27 cellular contexts compared by ENCODE assay signal in the genomic region with DNA sequence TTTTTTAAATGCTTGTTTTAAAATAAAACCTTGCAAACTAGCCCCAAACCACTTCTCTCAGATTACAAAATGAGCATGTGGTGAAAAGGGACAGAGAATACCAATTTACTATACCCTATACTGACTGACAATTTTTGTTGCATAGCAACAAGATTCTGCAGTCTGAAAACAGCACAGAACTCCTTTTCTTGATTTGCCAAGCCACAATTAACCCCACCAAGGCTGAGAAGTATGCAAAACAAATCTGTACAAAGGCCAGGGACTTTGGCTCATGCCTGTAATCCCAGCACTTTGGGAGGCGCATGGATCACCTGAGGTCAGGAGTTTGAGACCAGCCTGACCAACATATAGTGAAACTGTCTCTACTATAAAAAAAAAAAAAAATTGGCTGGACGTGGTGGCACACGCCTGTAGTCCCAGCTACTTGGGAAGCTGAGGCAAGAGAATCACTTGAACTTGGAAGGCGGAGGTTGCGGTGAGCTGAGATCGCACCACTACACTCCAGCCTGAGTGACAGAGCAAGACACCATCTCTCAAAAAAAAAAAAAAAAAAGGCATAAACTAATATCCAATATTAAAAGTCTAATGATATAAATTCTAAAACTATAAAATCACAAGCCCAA. TPM values are rescaled to one million over a fixed set of nuclear protein-coding genes. Genes with fewer than 3 reads are reported as not detected.
DNase-seq lines count a peak whose midpoint lies in the region; ATAC-seq and TF ChIP-seq lines count a peak whose summit lies in the region.
"Had no signal": no experiment of that assay in that cellular context is flagged by ENCODE, and none has a peak within 500 bp of the region (broad histone marks: within the 10 kb centered on the region; RNA-seq: fewer than 3 reads in every experiment).

No MANE protein-coding gene starts in this region.

- H3K4me3 Mint-ChIP-seq in brain = peak overlapping the region; percentile 22 to 82 (median 76)
- H3K4me3 Mint-ChIP-seq: activated CD4-positive, alpha-beta T cell treated with anti-CD3 and anti-CD28 coated beads, Interleukin-2, amount 10 ng/mL, durations not matched to agents 7 days and 5 days; activated naive CD8-positive, alpha-beta T cell treated with anti-CD3 and anti-CD28 coated beads for 36 hours; CD4-positive, CD25-positive, alpha-beta regulatory T cell; effector memory CD8-positive, alpha-beta T cell; stimulated activated naive B cell treated with anti-CD40 and anti-IgM and Interleukin-4, amounts not matched to agents 10 μg/mL and 1 μg/mL and 100 μg/mL, for 72 hours had no signal

- DNase-seq in EH (ENCODE audit: low read depth) = peak; percentile 27
- DNase-seq in M059J (ENCODE audit: low read depth) = peak; percentile 41
- no peak for DNase-seq in NCI-H146 (lab: John Stamatoyannopoulos, UW)
- no peak for DNase-seq in middle frontal gyrus (ENCODE audit: extremely low spot score, low spot score)
- no peak for DNase-seq in retina
- DNase-seq in foreskin keratinocyte = no peak
- DNase-seq: activated CD4-positive, alpha-beta T cell treated with anti-CD3 and anti-CD28 coated beads, Interleukin-2, amount 10 ng/mL, durations not matched to agents 7 days and 5 days; activated naive CD8-positive, alpha-beta T cell treated with anti-CD3 and anti-CD28 coated beads for 36 hours; body of pancreas; CD4-positive, CD25-positive, alpha-beta regulatory T cell; DMS153; effector memory CD8-positive, alpha-beta T cell; esophagus squamous epithelium; GF-D8; glutamatergic neuron; HCEC 1CT; left colon; midbrain; NCI-H187; RPMI8226; stimulated activated naive B cell treated with anti-CD40 and anti-IgM and Interleukin-4, amounts not matched to agents 10 μg/mL and 1 μg/mL and 100 μg/mL, for 72 hours; testis had no signal

- H3K27ac ChIP-seq in neural cell (ENCODE audit: low read length) = no peak overlapping the region
- no peak overlapping the region for H3K27ac ChIP-seq in foreskin keratinocyte
- H3K27ac ChIP-seq: body of pancreas, esophagus squamous epithelium, skin epidermis, VCaP had no signal

- H3K36me3 Mint-ChIP-seq in brain = peaks cover 45% of the 10 kb centered on the region
- H3K36me3 Mint-ChIP-seq: activated naive CD8-positive, alpha-beta T cell treated with anti-CD3 and anti-CD28 coated beads for 36 hours; CD4-positive, CD25-positive, alpha-beta regulatory T cell; stimulated activated naive B cell treated with anti-CD40 and anti-IgM and Interleukin-4, amounts not matched to agents 10 μg/mL and 1 μg/mL and 100 μg/mL, for 72 hours had no signal

- peak overlapping the region in 4 of 5 experiments; percentile 57 to 90 (median 90) for H3K27ac Mint-ChIP-seq in brain
- H3K27ac Mint-ChIP-seq: activated CD4-positive, alpha-beta T cell treated with anti-CD3 and anti-CD28 coated beads, Interleukin-2, amount 10 ng/mL, durations not matched to agents 7 days and 5 days; activated naive CD8-positive, alpha-beta T cell treated with anti-CD3 and anti-CD28 coated beads for 36 hours; CD4-positive, CD25-positive, alpha-beta regulatory T cell; effector memory CD8-positive, alpha-beta T cell; stimulated activated naive B cell treated with anti-CD40 and anti-IgM and Interleukin-4, amounts not matched to agents 10 μg/mL and 1 μg/mL and 100 μg/mL, for 72 hours had no signal

- H3F3A ChIP-seq in neural cell (ENCODE audit: insufficient read depth, low read length, poor library complexity, severe bottlenecking) = peaks cover 5% of the 10 kb centered on the region

- H3K9ac ChIP-seq in neural cell (ENCODE audit: low read length) = no peak overlapping the region

- H3K4me2 ChIP-seq in neural cell (ENCODE audit: low read length) = no peak overlapping the region

- TF ChIP-seq RAD21 in neural cell (conservative IDR thresholded peaks at IDR 0.05) = no peak

- peaks cover 3% of the 10 kb centered on the region for H3K27me3 Mint-ChIP-seq in brain
- H3K27me3 Mint-ChIP-seq: stimulated activated naive B cell treated with anti-CD40 and anti-IgM and Interleukin-4, amounts not matched to agents 10 μg/mL and 1 μg/mL and 100 μg/mL, for 72 hours had no signal

- H3K36me3 ChIP-seq in neural cell (ENCODE audit: insufficient read depth, low read length) = no peaks in the 10 kb centered on the region
- H3K36me3 ChIP-seq: esophagus squamous epithelium had no signal

- H4K20me1 ChIP-seq in neural cell (ENCODE audit: insufficient read depth) = no peaks in the 10 kb centered on the region

- peaks cover 0 to 2% (median 0%) of the 10 kb centered on the region in 5 experiments for H3K9me3 Mint-ChIP-seq in brain
- H3K9me3 Mint-ChIP-seq: activated CD4-positive, alpha-beta T cell treated with anti-CD3 and anti-CD28 coated beads, Interleukin-2, amount 10 ng/mL, durations not matched to agents 7 days and 5 days; activated naive CD8-positive, alpha-beta T cell treated with anti-CD3 and anti-CD28 coated beads for 36 hours; CD4-positive, CD25-positive, alpha-beta regulatory T cell; effector memory CD8-positive, alpha-beta T cell; stimulated activated naive B cell treated with anti-CD40 and anti-IgM and Interleukin-4, amounts not matched to agents 10 μg/mL and 1 μg/mL and 100 μg/mL, for 72 hours had no signal

- H3K9me3 ChIP-seq in neural cell (ENCODE audit: low read length) = no peaks in the 10 kb centered on the region
- H3K9me3 ChIP-seq: body of pancreas, esophagus squamous epithelium, testis had no signal

- H3K4me1 Mint-ChIP-seq in brain = peaks cover 74% of the 10 kb centered on the region
- H3K4me1 Mint-ChIP-seq: activated CD4-positive, alpha-beta T cell treated with anti-CD3 and anti-CD28 coated beads, Interleukin-2, amount 10 ng/mL, durations not matched to agents 7 days and 5 days; activated naive CD8-positive, alpha-beta T cell treated with anti-CD3 and anti-CD28 coated beads for 36 hours; CD4-positive, CD25-positive, alpha-beta regulatory T cell had no signal

- H3K4me3 ChIP-seq in neural cell (ENCODE audit: low read length) = peak overlapping the region; percentile 4
- H3K4me3 ChIP-seq: body of pancreas, esophagus squamous epithelium, skin epidermis, testis had no signal

- TF ChIP-seq EP300 in neural cell (conservative IDR thresholded peaks at IDR 0.05; ENCODE audit: poor library complexity, severe bottlenecking) = no peak

- H3K4me1 ChIP-seq in foreskin keratinocyte = no peaks in the 10 kb centered on the region

- no peaks in the 10 kb centered on the region for H3K9me2 ChIP-seq in neural cell (ENCODE audit: insufficient read depth, low read length)

- TF ChIP-seq CTCF in brain (conservative IDR thresholded peaks at IDR 0.05) (no peak), neural cell (IDR thresholded peaks at IDR 0.05; ENCODE audit: poor library complexity, severe bottlenecking) (no peak), foreskin keratinocyte (conservative IDR thresholded peaks at IDR 0.05) (no peak)

- no peak for ATAC-seq in foreskin keratinocyte
- ATAC-seq: body of pancreas; effector memory CD8-positive, alpha-beta T cell; left colon; stimulated activated naive B cell treated with anti-CD40 and anti-IgM and Interleukin-4, amounts not matched to agents 10 μg/mL and 1 μg/mL and 100 μg/mL, for 72 hours had no signal

- peaks cover 97% of the 10 kb centered on the region for H3K79me2 ChIP-seq in neural cell (replicated peaks; ENCODE audit: insufficient read depth, low read length)

- H2AFZ ChIP-seq in neural cell (ENCODE audit: low read depth, low read length) = no peak overlapping the region

- H3K27me3 ChIP-seq in neural cell (ENCODE audit: insufficient read depth, low read depth, low read length) = no peaks in the 10 kb centered on the region
- H3K27me3 ChIP-seq in foreskin keratinocyte = no peaks in the 10 kb centered on the region
- H3K27me3 ChIP-seq: body of pancreas, esophagus squamous epithelium, testis had no signal

TF ChIP-seq in neural cell, 6 proteins besides CTCF, POLR2A, EP300 and RAD21:
- TF ChIP-seq SMC3 (conservative IDR thresholded peaks at IDR 0.05; ENCODE audit: poor library complexity) = no peak
- TF ChIP-seq POLR2AphosphoS5 (IDR thresholded peaks at IDR 0.05) = no peak
- no peak for TF ChIP-seq MXI1 (conservative IDR thresholded peaks at IDR 0.05; ENCODE audit: poor library complexity, severe bottlenecking)
- TF ChIP-seq, protein P1, sequence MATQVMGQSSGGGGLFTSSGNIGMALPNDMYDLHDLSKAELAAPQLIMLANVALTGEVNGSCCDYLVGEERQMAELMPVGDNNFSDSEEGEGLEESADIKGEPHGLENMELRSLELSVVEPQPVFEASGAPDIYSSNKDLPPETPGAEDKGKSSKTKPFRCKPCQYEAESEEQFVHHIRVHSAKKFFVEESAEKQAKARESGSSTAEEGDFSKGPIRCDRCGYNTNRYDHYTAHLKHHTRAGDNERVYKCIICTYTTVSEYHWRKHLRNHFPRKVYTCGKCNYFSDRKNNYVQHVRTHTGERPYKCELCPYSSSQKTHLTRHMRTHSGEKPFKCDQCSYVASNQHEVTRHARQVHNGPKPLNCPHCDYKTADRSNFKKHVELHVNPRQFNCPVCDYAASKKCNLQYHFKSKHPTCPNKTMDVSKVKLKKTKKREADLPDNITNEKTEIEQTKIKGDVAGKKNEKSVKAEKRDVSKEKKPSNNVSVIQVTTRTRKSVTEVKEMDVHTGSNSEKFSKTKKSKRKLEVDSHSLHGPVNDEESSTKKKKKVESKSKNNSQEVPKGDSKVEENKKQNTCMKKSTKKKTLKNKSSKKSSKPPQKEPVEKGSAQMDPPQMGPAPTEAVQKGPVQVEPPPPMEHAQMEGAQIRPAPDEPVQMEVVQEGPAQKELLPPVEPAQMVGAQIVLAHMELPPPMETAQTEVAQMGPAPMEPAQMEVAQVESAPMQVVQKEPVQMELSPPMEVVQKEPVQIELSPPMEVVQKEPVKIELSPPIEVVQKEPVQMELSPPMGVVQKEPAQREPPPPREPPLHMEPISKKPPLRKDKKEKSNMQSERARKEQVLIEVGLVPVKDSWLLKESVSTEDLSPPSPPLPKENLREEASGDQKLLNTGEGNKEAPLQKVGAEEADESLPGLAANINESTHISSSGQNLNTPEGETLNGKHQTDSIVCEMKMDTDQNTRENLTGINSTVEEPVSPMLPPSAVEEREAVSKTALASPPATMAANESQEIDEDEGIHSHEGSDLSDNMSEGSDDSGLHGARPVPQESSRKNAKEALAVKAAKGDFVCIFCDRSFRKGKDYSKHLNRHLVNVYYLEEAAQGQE (IDR thresholded peaks at IDR 0.05; ENCODE audit: borderline replicate concordance) = no peak
- TF ChIP-seq TAF1 (IDR thresholded peaks at IDR 0.05; ENCODE audit: low read depth) = no peak

RNA-seq across cellular contexts. Expression of gene ENAH, which starts 21.8 kb away (rescaled TPM):
- total RNA-seq in M059J (2014; rRNA removed; shearing (Covaris generic)) = 69.5 and 71.7 TPM in 2 replicates
- polyA plus RNA-seq in brain (ENCODE audit: insufficient read depth, low read depth, low replicate concordance) = 85.4 TPM
- polyA plus RNA-seq in neural cell = 57.0 and 58.4 TPM in 2 replicates
- polyA minus RNA-seq in neural cell = 116 and 155 TPM in 2 replicates
- 58.4 and 75.0 TPM in 2 replicates for total RNA-seq in foreskin keratinocyte
- polyA plus RNA-seq in foreskin keratinocyte = 8.1 and 13.2 TPM in 2 replicates
- total RNA-seq: activated CD4-positive, alpha-beta T cell treated with anti-CD3 and anti-CD28 coated beads, Interleukin-2, amount 10 ng/mL, durations not matched to agents 7 days and 5 days; CD4-positive, CD25-positive, alpha-beta regulatory T cell; T-helper 2 cell treated with Interferon-gamma antibody and Interleukin-4, amounts not matched to agents 100 ng/mL and 5 ng/mL, for 36 hours had no signal

Comparison
In these comparisons a context has a peak if more than half of its experiments do, and no peak if none do; other contexts are left out.
1. DNase-seq: peak in EH (single experiment) and M059J (single experiment); none in NCI-H146 (single experiment), middle frontal gyrus (single experiment), retina (single experiment) and foreskin keratinocyte (0 of 2).